Comparison of ENCODE assay signal across 8 cellular contexts in the genomic region with DNA sequence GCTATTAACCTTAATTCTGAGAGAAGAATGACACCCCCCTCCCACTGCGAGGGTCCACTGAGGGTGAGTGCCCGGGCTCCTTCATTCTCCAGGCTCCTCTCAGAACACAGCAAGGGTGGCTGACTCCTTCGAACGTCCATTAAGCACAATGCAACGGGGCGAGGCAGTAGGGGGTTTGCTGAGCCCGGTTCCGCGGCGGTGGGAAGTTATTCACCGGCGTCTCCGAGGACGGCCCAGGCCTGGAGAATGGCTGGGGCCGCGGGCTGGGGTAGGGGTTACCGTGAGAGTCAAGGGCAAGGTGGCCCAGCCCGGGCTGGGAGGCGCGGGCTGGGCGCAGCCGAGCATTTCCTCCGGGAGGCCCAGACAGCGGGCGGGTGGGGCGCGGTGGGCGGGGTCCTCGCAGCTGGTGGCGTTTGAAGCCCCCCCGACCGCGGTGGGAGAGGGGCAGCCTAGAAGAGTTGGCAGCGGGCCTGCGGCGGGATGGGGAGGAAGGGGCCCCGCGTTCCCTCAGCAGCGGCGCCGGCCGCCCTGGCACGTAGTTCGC. TPM values are rescaled to one million over a fixed set of nuclear protein-coding genes. Genes with fewer than 3 reads are reported as not detected.
DNase-seq lines count a peak whose midpoint lies in the region; ATAC-seq and TF ChIP-seq lines count a peak whose summit lies in the region.

No MANE protein-coding gene starts in this region.

- H3K4me3 ChIP-seq in duodenal mucosa (ENCODE audit: low read depth in 1 of 2, low read length in 2 of 2) (peak overlapping the region; percentile 70 to 76), lung (peak overlapping the region; percentile 88)

- peak overlapping the region; percentile 86 to 91 for H3K9ac ChIP-seq in duodenal mucosa (ENCODE audit: low read depth in 1 of 2, low read length in 2 of 2)

- peaks cover 0 to 2% of the 10 kb centered on the region in 2 donors for H3K36me3 ChIP-seq in duodenal mucosa (ENCODE audit: control insufficient read depth in 1 of 2, insufficient read depth in 2 of 2, low read length in 2 of 2)
- no peaks in the 10 kb centered on the region for H3K36me3 ChIP-seq in lung (ENCODE audit: control insufficient read depth in 2 of 2, insufficient read depth in 2 of 2, low read length in 2 of 2)

- no peaks in the 10 kb centered on the region for H3K27me3 ChIP-seq in duodenal mucosa (ENCODE audit: control insufficient read depth in 1 of 2, insufficient read depth in 2 of 2, low read length in 2 of 2)
- no peaks in the 10 kb centered on the region for H3K27me3 ChIP-seq in lung (ENCODE audit: control insufficient read depth, insufficient read depth)

- H3K9me3 ChIP-seq in duodenal mucosa (ENCODE audit: control insufficient read depth in 1 of 2, low read length in 2 of 2) (no peaks in the 10 kb centered on the region), lung (ENCODE audit: control insufficient read depth in 2 of 2, insufficient read depth in 1 of 2, low read length in 1 of 2) (peaks cover 0 to 2% of the 10 kb centered on the region in 2 donors)

- no peak for TF ChIP-seq CTCF in lung (IDR thresholded peaks at IDR 0.05; ENCODE audit: control extremely low read depth, extremely low read depth)

- ATAC-seq in lung (ENCODE audit: insufficient read depth, low FRiP score), result no peak

- peak; percentile 32 for DNase-seq in SIG-M5 treated with dmso at 0.1 percent for 504 hours (lab: John Stamatoyannopoulos, UW; ENCODE audit: unreplicated experiment)
- DNase-seq in SIG-M5 (lab: John Stamatoyannopoulos, UW), result no peak
- DNase-seq in HPDE6-E6E7 (ENCODE audit: extremely low spot score), result peak; percentile 21
- DNase-seq in activated CD4-positive, CD25-positive, alpha-beta regulatory T cell treated with anti-CD3 and anti-CD28 coated beads, Interleukin-2, amount 50 U/mL, for 72 hours, result peak; percentile 53
- DNase-seq in lung (ENCODE audit: low spot score), result peak; percentile 71
- DNase-seq in stimulated activated CD8-positive, alpha-beta memory T cell treated with anti-CD3 and anti-CD28 coated beads, Interleukin-4, amount 100 ng/mL, for 48 hours, result peak; percentile 61
- no peak for DNase-seq in foreskin melanocyte

- peak overlapping the region; percentile 100 for H3K27ac ChIP-seq in duodenal mucosa (ENCODE audit: low read depth, low read length)
- H3K27ac ChIP-seq in lung (ENCODE audit: low read depth in 1 of 2, low read length in 1 of 2), result peak overlapping the region; percentile 100

- 0 to 1% methylated on average over 37 to 44 of the region's 44 CpGs for WGBS in lung, 2 donors

- H3K4me1 ChIP-seq in duodenal mucosa (ENCODE audit: control insufficient read depth in 1 of 2, insufficient read depth in 2 of 2, low read length in 2 of 2) (peaks cover 27 to 32% of the 10 kb centered on the region in 2 donors), lung (ENCODE audit: control insufficient read depth in 2 of 2, insufficient read depth in 2 of 2, low read length in 2 of 2) (peaks cover 6 to 8% of the 10 kb centered on the region in 2 donors)

RNA-seq across cellular contexts. Expression of gene KLF13, which starts 1.1 kb away (rescaled TPM):
- 100 to 1,000 TPM in 1 of 2 donors, 10 to 100 TPM in 1; 38.3 to 157 TPM for total RNA-seq in lung
- 10 to 100 TPM; 47.1 to 63.2 TPM for polyA plus RNA-seq in lung

Comparison
In these comparisons a context has a peak if more than half of its experiments do, and no peak if none do; other contexts are left out.
1. DNase-seq: peak in SIG-M5 treated with dmso at 0.1 percent for 504 hours (single experiment), HPDE6-E6E7 (single experiment), activated CD4-positive, CD25-positive, alpha-beta regulatory T cell treated with anti-CD3 and anti-CD28 coated beads, Interleukin-2, amount 50 U/mL, for 72 hours (single experiment), lung (single experiment) and stimulated activated CD8-positive, alpha-beta memory T cell treated with anti-CD3 and anti-CD28 coated beads, Interleukin-4, amount 100 ng/mL, for 48 hours (single experiment); none in SIG-M5 (single experiment) and foreskin melanocyte (single experiment).